In genomic region chr6:11609324-11610071, GRCh38 we compare ENCODE assay signal across 1 cellular context.
TF ChIP-seq lines count a peak whose summit lies in the region.

No MANE protein-coding gene starts in this region.

TF ChIP-seq in A549, 52 proteins besides CTCF, POLR2A, EP300 and RAD21 (continued from another document):
- TF ChIP-seq HOXA7 (CRISPR knock-in tag; IDR thresholded peaks at IDR 0.05), result no peak
- no peak for TF ChIP-seq RFX5 (IDR thresholded peaks at IDR 0.05)
- peak; percentile 23; the same call in 1 of the 2 replicates for TF ChIP-seq E2F6 (IDR thresholded peaks at IDR 0.05; ENCODE audit: borderline replicate concordance, low read depth)
- TF ChIP-seq POLR2AphosphoS2 (conservative IDR thresholded peaks at IDR 0.05; ENCODE audit: low read length), result no peak
- no peak for TF ChIP-seq CHD2 (IDR thresholded peaks at IDR 0.05; ENCODE audit: low read length, partially characterized antibody)
- peak; percentile 90 for TF ChIP-seq GATA3 (IDR thresholded peaks at IDR 0.05; ENCODE audit: borderline replicate concordance)
- no peak for TF ChIP-seq HOXB5 (CRISPR knock-in tag; IDR thresholded peaks at IDR 0.05)
- no peak for TF ChIP-seq KDM1A (IDR thresholded peaks at IDR 0.05; ENCODE audit: low read depth)
- no peak for TF ChIP-seq FOSB (CRISPR knock-in tag; IDR thresholded peaks at IDR 0.05)
- TF ChIP-seq JUNB (IDR thresholded peaks at IDR 0.05), result peak; percentile 26; the same call in 1 of the 2 replicates
- TF ChIP-seq CEBPB (IDR thresholded peaks at IDR 0.05), result no peak
- no peak for TF ChIP-seq MAZ (IDR thresholded peaks at IDR 0.05; ENCODE audit: borderline replicate concordance, low read depth, low read length)
- peak; percentile 7 for TF ChIP-seq MAFK (IDR thresholded peaks at IDR 0.05; ENCODE audit: partially characterized antibody)
- peak; percentile 76; the same call in 1 of the 2 replicates for TF ChIP-seq FOXS1 (CRISPR knock-in tag; IDR thresholded peaks at IDR 0.05)
- no peak for TF ChIP-seq ZFP36 (IDR thresholded peaks at IDR 0.05; ENCODE audit: borderline replicate concordance, partially characterized antibody)
- TF ChIP-seq USF2 (IDR thresholded peaks at IDR 0.05), result no peak
- TF ChIP-seq ESRRA (IDR thresholded peaks at IDR 0.05; ENCODE audit: borderline replicate concordance, low read length), result no peak
- no peak for TF ChIP-seq HEYL (CRISPR knock-in tag; IDR thresholded peaks at IDR 0.05)
- no peak for TF ChIP-seq RARB (CRISPR knock-in tag; IDR thresholded peaks at IDR 0.05)
- no peak for TF ChIP-seq SREBF2 (IDR thresholded peaks at IDR 0.05)
- peak; percentile 33; the same call in 1 of the 2 replicates for TF ChIP-seq PBX3 (IDR thresholded peaks at IDR 0.05)
- TF ChIP-seq BCL3 (IDR thresholded peaks at IDR 0.05), result no peak
- TF ChIP-seq HDAC2 (IDR thresholded peaks at IDR 0.05), result no peak
- peak; percentile 38; the same call in 1 of the 2 replicates for TF ChIP-seq EHF (CRISPR knock-in tag; IDR thresholded peaks at IDR 0.05)
TF ChIP-seq in A549: peak in this region for 10.
